8 cellular contexts compared by ENCODE assay signal in genomic region chr3:9916346-9916733, GRCh38. TPM values are rescaled to one million over a fixed set of nuclear protein-coding genes. Genes with fewer than 3 reads are reported as not detected.
DNase-seq lines count a peak whose midpoint lies in the region; ATAC-seq and TF ChIP-seq lines count a peak whose summit lies in the region.

No MANE protein-coding gene starts in this region.

- H3K4ac ChIP-seq in mesenchymal stem cell (ENCODE audit: low read depth in 1 of 2, low read length in 2 of 2), result peak overlapping the region; percentile 9 to 92

- peak overlapping the region; percentile 91 for H3K9ac ChIP-seq in mesenchymal stem cell (ENCODE audit: low read length)

- H4K91ac ChIP-seq in mesenchymal stem cell (ENCODE audit: low read length), result peak overlapping the region; percentile 12

- peak overlapping the region; percentile 4 for H4K8ac ChIP-seq in mesenchymal stem cell (ENCODE audit: low read length)

- peak overlapping the region; percentile 7 to 88 for H2BK12ac ChIP-seq in mesenchymal stem cell (ENCODE audit: low read length in 2 of 2)

- H3K27ac Mint-ChIP-seq in brain, result peak overlapping the region; percentile 78 to 93 (median 90)

- peak overlapping the region in 1 of 2 experiments; percentile 44 for H3K14ac ChIP-seq in mesenchymal stem cell (ENCODE audit: low read length in 2 of 2)

- H3K36me3 ChIP-seq in mesenchymal stem cell (ENCODE audit: control insufficient read depth in 1 of 2, insufficient read depth in 2 of 2, low read depth in 1 of 2, low read length in 2 of 2), result peaks cover 10 to 11% of the 10 kb centered on the region in 2 experiments
- no peaks in the 10 kb centered on the region for H3K36me3 ChIP-seq in uterus

- TF ChIP-seq POLR2A in uterus (IDR thresholded peaks at IDR 0.05), result no peak

- H3K4me1 ChIP-seq in mesenchymal stem cell (ENCODE audit: control insufficient read depth, insufficient read depth, low read depth, low read length), result peaks cover 47% of the 10 kb centered on the region
- H3K4me1 ChIP-seq in uterus, result peaks cover 4 to 14% of the 10 kb centered on the region in 2 donors

- peak; percentile 1 for ATAC-seq in Right ventricle myocardium superior (ENCODE audit: poor library complexity)
- ATAC-seq in left ventricle myocardium superior, result no peak
- no peak for ATAC-seq in GM19463 (IDR thresholded peaks at IDR 0.05; ENCODE audit: unreplicated experiment)

- H3K4me3 ChIP-seq in mesenchymal stem cell (ENCODE audit: insufficient read depth in 1 of 2, low read depth in 1 of 2, low read length in 2 of 2) (peak overlapping the region in 1 of 2 experiments; percentile 82), uterus (peak overlapping the region; percentile 58 to 85)

- peaks cover 26% of the 10 kb centered on the region for H3K27me3 Mint-ChIP-seq in brain

- no peak overlapping the region for H3K23ac ChIP-seq in mesenchymal stem cell (ENCODE audit: low read length in 2 of 2)

- H3K4me1 Mint-ChIP-seq in brain, result peaks cover 22% of the 10 kb centered on the region

- H2BK120ac ChIP-seq in mesenchymal stem cell (ENCODE audit: low read depth, low read length), result peak overlapping the region; percentile 74

- no peaks in the 10 kb centered on the region for H3K36me3 Mint-ChIP-seq in brain

- no peaks in the 10 kb centered on the region for H3K9me3 Mint-ChIP-seq in brain

- peak overlapping the region; percentile 46 for H2AK5ac ChIP-seq in mesenchymal stem cell (ENCODE audit: low read length, severe bottlenecking)

- no peak for TF ChIP-seq CTCF in brain (conservative IDR thresholded peaks at IDR 0.05)
- no peak for TF ChIP-seq CTCF in uterus (IDR thresholded peaks at IDR 0.05)

- H2BK5ac ChIP-seq in mesenchymal stem cell (ENCODE audit: low read depth, low read length, poor library complexity, severe bottlenecking), result no peak overlapping the region

- DNase-seq in Right ventricle myocardium superior (no peak), left ventricle myocardium superior (no peak), mesenchymal stem cell (peak; percentile 57), uterus (peak in 1 of 2 donors; percentile 43), NCI-H2029 (lab: John Stamatoyannopoulos, UW) (no peak), midbrain (lab: John Stamatoyannopoulos, UW) (no peak)

- H2AFZ ChIP-seq in mesenchymal stem cell (ENCODE audit: low read depth, low read length), result peak overlapping the region; percentile 29

- 51% methylated on average over 7 of the region's 7 CpGs for WGBS in mesenchymal stem cell

- H3K4me2 ChIP-seq in mesenchymal stem cell (ENCODE audit: low read length, poor library complexity, severe bottlenecking), result peak overlapping the region; percentile 63

- H3K9me3 ChIP-seq in mesenchymal stem cell (ENCODE audit: control insufficient read depth, low read length) (no peaks in the 10 kb centered on the region), uterus (no peaks in the 10 kb centered on the region)

- no peak overlapping the region for H2BK15ac ChIP-seq in mesenchymal stem cell (ENCODE audit: low read depth, poor library complexity, severe bottlenecking)

- no peaks in the 10 kb centered on the region for H3K27me3 ChIP-seq in mesenchymal stem cell (ENCODE audit: control insufficient read depth in 1 of 2, insufficient read depth in 1 of 2, low read length in 2 of 2)
- no peaks in the 10 kb centered on the region for H3K27me3 ChIP-seq in uterus

- H3K18ac ChIP-seq in mesenchymal stem cell (ENCODE audit: low read depth in 1 of 2, low read length in 2 of 2), result peak overlapping the region; percentile 2 to 94

- H3K27ac ChIP-seq in mesenchymal stem cell (ENCODE audit: low read length, poor library complexity, severe bottlenecking), result peak overlapping the region; percentile 62
- peak overlapping the region; percentile 90 to 93 for H3K27ac ChIP-seq in uterus

- intact Hi-C loops in Right ventricle myocardium superior (cut with DNase I) (no loop called here), left ventricle myocardium superior (cut with micrococcal nuclease) (no loop called here), uterus (cut with DNase I; ENCODE audit: low total_unique reads) (loop anchor here (10.0 kb wide), 1 partner anchor 52 kb away; no protein-coding TSS in a partner anchor)

- H3K79me1 ChIP-seq in mesenchymal stem cell (replicated peaks; ENCODE audit: low read length, poor library complexity, severe bottlenecking), result peaks cover 15% of the 10 kb centered on the region

- H3K4me3 Mint-ChIP-seq in brain, result peak overlapping the region; percentile 73 to 87 (median 82)

RNA-seq across cellular contexts. Expression of gene IL17RC, which starts 0.6 kb away (rescaled TPM):
- total RNA-seq in Right ventricle myocardium superior (33.2 TPM), left ventricle myocardium superior (36.0 TPM), uterus (10 to 100 TPM in 3 of 4 donors, 1 to 10 TPM in 1; 9.7 to 63.7 (median 33.9) TPM)
- polyA plus RNA-seq in brain (ENCODE audit: insufficient read depth, low read depth, low replicate concordance), result 22.7 TPM
- 31.0 TPM for polyA plus RNA-seq in mesenchymal stem cell (2013, experiment 1 of 2)
- polyA plus RNA-seq in mesenchymal stem cell (2013, experiment 2 of 2), result 31.2 TPM

RNA-seq across cellular contexts. Expression of gene IL17RE, which starts 13.7 kb away (rescaled TPM):
- total RNA-seq in Right ventricle myocardium superior (0.46 TPM), left ventricle myocardium superior (0.45 TPM), uterus (10 to 100 TPM in 1 of 4 donors, 1 to 10 TPM in 2, under 1 TPM in 1; 0.26 to 10.7 (median 5.0) TPM)
- polyA plus RNA-seq in brain (ENCODE audit: insufficient read depth, low read depth, low replicate concordance), result 1.6 TPM
- 1.0 TPM for polyA plus RNA-seq in mesenchymal stem cell (2013, experiment 1 of 2)
- 0.68 TPM for polyA plus RNA-seq in mesenchymal stem cell (2013, experiment 2 of 2)

RNA-seq across cellular contexts. Expression of gene CRELD1, which starts 17.3 kb away (rescaled TPM):
- total RNA-seq in Right ventricle myocardium superior (63.9 TPM), left ventricle myocardium superior (62.7 TPM), uterus (10 to 100 TPM; 20.4 to 38.8 (median 29.1) TPM)
- 32.3 TPM for polyA plus RNA-seq in brain (ENCODE audit: insufficient read depth, low read depth, low replicate concordance)
- 13.7 TPM for polyA plus RNA-seq in mesenchymal stem cell (2013, experiment 1 of 2)
- 14.3 TPM for polyA plus RNA-seq in mesenchymal stem cell (2013, experiment 2 of 2)

RNA-seq across cellular contexts. Expression of gene JAGN1, which starts 25.9 kb away (rescaled TPM):
- total RNA-seq in Right ventricle myocardium superior, result 18.8 TPM
- 18.4 TPM for total RNA-seq in left ventricle myocardium superior
- 21.2 TPM for polyA plus RNA-seq in brain (ENCODE audit: insufficient read depth, low read depth, low replicate concordance)
- 23.3 TPM for polyA plus RNA-seq in mesenchymal stem cell (2013, experiment 1 of 2)
- polyA plus RNA-seq in mesenchymal stem cell (2013, experiment 2 of 2), result 22.6 TPM
- 10 to 100 TPM; 22.0 to 80.6 (median 35.8) TPM for total RNA-seq in uterus

RNA-seq across cellular contexts. Expression of gene PRRT3, which starts 35.9 kb away (rescaled TPM):
- total RNA-seq in Right ventricle myocardium superior (0.46 TPM), left ventricle myocardium superior (0.35 TPM), uterus (1 to 10 TPM in 3 of 4 donors, under 1 TPM in 1; 0.51 to 8.2 (median 2.2) TPM)
- polyA plus RNA-seq in brain (ENCODE audit: insufficient read depth, low read depth, low replicate concordance), result 8.4 TPM
- 2.9 TPM for polyA plus RNA-seq in mesenchymal stem cell (2013, experiment 1 of 2)
- 2.9 TPM for polyA plus RNA-seq in mesenchymal stem cell (2013, experiment 2 of 2)
